In genomic region chr1:229862017-229862774, GRCh38 we compare ENCODE assay signal across 17 cellular contexts.
DNase-seq lines count a peak whose midpoint lies in the region; TF ChIP-seq lines count a peak whose summit lies in the region.
"Had no signal": no experiment of that assay in that cellular context is flagged by ENCODE, and none has a peak within 500 bp of the region (broad histone marks: within the 10 kb centered on the region; RNA-seq: fewer than 3 reads in every experiment).

No MANE protein-coding gene starts in this region.

- no peaks in the 10 kb centered on the region for H3K27me3 ChIP-seq in HAP-1 (ENCODE audit: low read depth)
- H3K27me3 ChIP-seq: BE2C had no signal

- no peak for TF ChIP-seq CTCF in brain (conservative IDR thresholded peaks at IDR 0.05)

- H3K4me3 Mint-ChIP-seq in brain: peak overlapping the region in 4 of 5 experiments; percentile 5 to 45 (median 20)
- H3K4me3 Mint-ChIP-seq: activated CD4-positive, alpha-beta memory T cell treated with anti-CD3 and anti-CD28 coated beads for 36 hours; natural killer cell treated with Interleukin-12 subunit alpha and Interleukin-12 subunit beta and Interleukin-15 and Interleukin-18, amount 100 ng/mL, for 72 hours had no signal

- peaks cover 0 to 7% (median 0%) of the 10 kb centered on the region in 5 experiments for H3K9me3 Mint-ChIP-seq in brain
- H3K9me3 Mint-ChIP-seq: activated CD4-positive, alpha-beta memory T cell treated with anti-CD3 and anti-CD28 coated beads for 36 hours; natural killer cell treated with Interleukin-12 subunit alpha and Interleukin-12 subunit beta and Interleukin-15 and Interleukin-18, amount 100 ng/mL, for 72 hours had no signal

- H3K4me1 Mint-ChIP-seq in brain: peaks cover 71% of the 10 kb centered on the region

- H3K27me3 Mint-ChIP-seq in brain: peaks cover 4% of the 10 kb centered on the region

- no peaks in the 10 kb centered on the region for H3K9me3 ChIP-seq in HAP-1
- H3K9me3 ChIP-seq: BE2C had no signal

- peak overlapping the region; percentile 9 to 93 (median 83) for H3K27ac Mint-ChIP-seq in brain
- H3K27ac Mint-ChIP-seq: activated CD4-positive, alpha-beta memory T cell treated with anti-CD3 and anti-CD28 coated beads for 36 hours; natural killer cell treated with Interleukin-12 subunit alpha and Interleukin-12 subunit beta and Interleukin-15 and Interleukin-18, amount 100 ng/mL, for 72 hours had no signal

- in situ Hi-C loops in HAP-1 (cut with MboI; ENCODE audit: low sequenced_read_pairs): no loop called here

- peaks cover 5% of the 10 kb centered on the region for H3K4me1 ChIP-seq in HAP-1
- H3K4me1 ChIP-seq: BE2C had no signal

- no peaks in the 10 kb centered on the region for H3K36me3 Mint-ChIP-seq in brain
- H3K36me3 Mint-ChIP-seq: activated CD4-positive, alpha-beta memory T cell treated with anti-CD3 and anti-CD28 coated beads for 36 hours; natural killer cell treated with Interleukin-12 subunit alpha and Interleukin-12 subunit beta and Interleukin-15 and Interleukin-18, amount 100 ng/mL, for 72 hours had no signal

- no peaks in the 10 kb centered on the region for H3K36me3 ChIP-seq in HAP-1 (replicated peaks)
- H3K36me3 ChIP-seq: BE2C had no signal

- H3K4me3 ChIP-seq in HAP-1: no peak overlapping the region
- H3K4me3 ChIP-seq: GM12878, GM23248 had no signal

- DNase-seq in HAP-1 (ENCODE audit: low spot score in 2 of 2): peak; percentile 62 to 73
- DNase-seq in left kidney (ENCODE audit: low read depth, low spot score): peak; percentile 57
- DNase-seq in retina: peak; percentile 50
- DNase-seq in stimulated activated CD4-positive, alpha-beta T cell treated with anti-CD3 and anti-CD28 coated beads, Interleukin-15, amount 100 ng/mL, for 24 hours: no peak
- no peak for DNase-seq in activated CD8-positive, alpha-beta memory T cell treated with anti-CD3 and anti-CD28 coated beads, Interleukin-2, amount 50 U/mL, for 48 hours
- no peak for DNase-seq in activated CD4-positive, alpha-beta T cell treated with anti-CD3 and anti-CD28 coated beads for 1 hour
- no peak for DNase-seq in NCI-H146 (lab: John Stamatoyannopoulos, UW)
- DNase-seq: activated CD4-positive, alpha-beta memory T cell treated with anti-CD3 and anti-CD28 coated beads for 36 hours; BE2C; DMS79; GM23248; islet precursor cell; MV-4-11; stimulated activated CD4-positive, alpha-beta T cell treated with anti-CD3 and anti-CD28 coated beads, Interleukin-1b, Interleukin-23, amount 100 ng/mL, for 48 hours had no signal

Comparison
In these comparisons a context has a peak if more than half of its experiments do, and no peak if none do; other contexts are left out.
1. DNase-seq: peak in HAP-1 (2 of 2), left kidney (single experiment) and retina (single experiment); none in stimulated activated CD4-positive, alpha-beta T cell treated with anti-CD3 and anti-CD28 coated beads, Interleukin-15, amount 100 ng/mL, for 24 hours (single experiment), activated CD8-positive, alpha-beta memory T cell treated with anti-CD3 and anti-CD28 coated beads, Interleukin-2, amount 50 U/mL, for 48 hours (single experiment), activated CD4-positive, alpha-beta T cell treated with anti-CD3 and anti-CD28 coated beads for 1 hour (single experiment) and NCI-H146 (single experiment).